Comparison of ENCODE assay signal across 25 cellular contexts in genomic region chr16:1634541-1634940, GRCh38.
"Had no signal": no experiment of that assay in that cellular context is flagged by ENCODE, and none has a peak within 500 bp of the region (broad histone marks: within the 10 kb centered on the region; RNA-seq: fewer than 3 reads in every experiment).

No MANE protein-coding gene starts in this region.

- ATAC-seq: heart right ventricle; pancreas; psoas muscle; right lobe of liver; stimulated activated memory B cell treated with anti-CD40 and anti-IgM and Interleukin-4, amounts not matched to agents 10 μg/mL and 1 μg/mL and 100 μg/mL, for 72 hours; upper lobe of right lung had no signal

- H3K27ac Mint-ChIP-seq: mesothelial cell of epicardium; nephron; neural progenitor cell; stimulated activated memory B cell treated with anti-CD40 and anti-IgM and Interleukin-4, amounts not matched to agents 10 μg/mL and 1 μg/mL and 100 μg/mL, for 72 hours had no signal

- H3K9me3 ChIP-seq: heart right ventricle, left ventricle myocardium inferior, pancreas, psoas muscle, right lobe of liver, suprapubic skin, thoracic aorta, tibial artery, upper lobe of right lung had no signal

- H2AFZ ChIP-seq: hepatocyte, neural progenitor cell had no signal

- H3K4me3 ChIP-seq: heart right ventricle, hepatocyte, left ventricle myocardium inferior, lung, neural progenitor cell, pancreas, psoas muscle, right lobe of liver, smooth muscle cell, suprapubic skin, thoracic aorta, tibial artery, upper lobe of right lung had no signal

- H3K4me3 Mint-ChIP-seq: mesothelial cell of epicardium; naive B cell; nephron; neural progenitor cell; stimulated activated memory B cell treated with anti-CD40 and anti-IgM and Interleukin-4, amounts not matched to agents 10 μg/mL and 1 μg/mL and 100 μg/mL, for 72 hours had no signal

- H3K27me3 Mint-ChIP-seq: naive B cell; stimulated activated memory B cell treated with anti-CD40 and anti-IgM and Interleukin-4, amounts not matched to agents 10 μg/mL and 1 μg/mL and 100 μg/mL, for 72 hours had no signal

- H3K4me1 ChIP-seq: neural progenitor cell, psoas muscle, suprapubic skin, tibial artery, upper lobe of right lung had no signal

- DNase-seq: heart right ventricle; islet precursor cell; left ventricle myocardium inferior; mesendoderm; naive B cell; posterior cingulate gyrus; psoas muscle; right lobe of liver; stimulated activated CD4-positive, alpha-beta T cell treated with anti-CD3 and anti-CD28 coated beads, Interleukin-1b, Interleukin-23, amount 100 ng/mL, for 48 hours; stimulated activated CD4-positive, alpha-beta T cell treated with anti-CD3 and anti-CD28 coated beads, Interleukin-2, amount 100 ng/mL, for 48 hours; stimulated activated CD4-positive, alpha-beta T cell treated with anti-CD3 and anti-CD28 coated beads, Interleukin-4, amount 100 ng/mL, for 4 hours; stimulated activated naive CD4-positive, alpha-beta T cell treated with Interleukin-2 at 50 U/mL for 16 hours; tibial artery; trophoblast cell; upper lobe of right lung had no signal

- H3K9me3 Mint-ChIP-seq: mesothelial cell of epicardium; naive B cell; nephron; neural progenitor cell; stimulated activated memory B cell treated with anti-CD40 and anti-IgM and Interleukin-4, amounts not matched to agents 10 μg/mL and 1 μg/mL and 100 μg/mL, for 72 hours had no signal

- H3K4me1 Mint-ChIP-seq: mesothelial cell of epicardium; nephron; stimulated activated memory B cell treated with anti-CD40 and anti-IgM and Interleukin-4, amounts not matched to agents 10 μg/mL and 1 μg/mL and 100 μg/mL, for 72 hours had no signal

- H3K36me3 ChIP-seq: neural progenitor cell had no signal

- H3K4me2 ChIP-seq: hepatocyte, neural progenitor cell, smooth muscle cell had no signal

- H3K27me3 ChIP-seq: heart right ventricle, hepatocyte, neural progenitor cell, pancreas, right lobe of liver, suprapubic skin, tibial artery, upper lobe of right lung had no signal

- H3K27ac ChIP-seq: heart right ventricle, hepatocyte, left ventricle myocardium inferior, neural progenitor cell, pancreas, psoas muscle, right lobe of liver, suprapubic skin, thoracic aorta, tibial artery, upper lobe of right lung had no signal
